In the genomic region with DNA sequence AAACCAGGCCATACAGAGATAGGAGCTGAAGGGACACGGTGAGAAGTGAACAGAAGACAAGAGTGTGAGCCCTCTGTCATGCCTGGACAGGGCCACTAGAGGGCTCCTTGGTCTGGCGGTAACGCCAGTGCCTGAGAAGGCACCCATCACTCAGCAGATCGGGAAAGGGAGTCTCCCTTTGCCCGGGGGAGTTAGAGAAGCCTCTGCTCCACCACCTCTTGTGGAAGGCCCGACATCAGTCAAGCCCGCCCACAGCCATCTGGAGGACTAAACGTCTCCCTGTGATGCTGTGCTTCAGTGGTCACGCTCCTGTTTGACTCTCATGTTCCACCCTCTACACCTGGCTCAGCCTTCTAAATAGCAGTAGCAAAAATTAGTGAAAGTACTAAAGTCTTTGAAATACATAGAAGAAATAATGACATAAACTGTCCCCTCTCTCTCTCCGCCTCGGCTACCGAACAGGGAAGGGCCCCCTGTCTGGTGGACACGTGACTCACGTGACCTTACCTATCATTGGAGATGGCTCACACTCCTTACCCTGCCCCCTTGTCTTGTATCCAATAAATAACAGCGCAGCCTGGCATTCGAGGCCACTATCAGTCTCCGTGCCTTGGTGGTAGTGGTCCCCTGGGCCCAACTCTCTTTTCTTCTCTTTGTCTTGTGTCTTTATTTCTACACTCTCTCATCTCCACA, we compare ENCODE assay signal across 8 cellular contexts.
DNase-seq lines count a peak whose midpoint lies in the region; ATAC-seq, FAIRE-seq and TF ChIP-seq lines count a peak whose summit lies in the region.

No MANE protein-coding gene starts in this region.

- CTCF ChIA-PET in CD8-positive, alpha-beta memory T cell (lab: Charles Lee), result interaction anchor here (1.0 to 1.1 kb wide), 5 partner anchors 14 to 193 kb away, joined by 3 to 8 read pairs (median 3); no protein-coding TSS in a partner anchor
- CTCF ChIA-PET in activated naive CD4-positive, alpha-beta T cell treated with anti-CD3 and anti-CD28 coated beads for 36 hours (lab: Charles Lee), result interaction anchor here (0.6 to 1.9 kb wide), 13 partner anchors 10 to 970 kb away, joined by 3 to 11 read pairs (median 3); no protein-coding TSS in a partner anchor

- no peaks in the 10 kb centered on the region for H3K4me1 ChIP-seq in CD8-positive, alpha-beta memory T cell (ENCODE audit: insufficient read depth, low read length)
- H3K4me1 ChIP-seq in right cardiac atrium (ENCODE audit: control insufficient read depth, insufficient read depth, low read length) (no peaks in the 10 kb centered on the region), spleen (peaks cover 0 to 7% (median 2%) of the 10 kb centered on the region in 6 donors)

- H3K36me3 Mint-ChIP-seq in CD8-positive, alpha-beta memory T cell, result peaks cover 0 to 12% (median 1%) of the 10 kb centered on the region in 3 donors
- H3K36me3 Mint-ChIP-seq in activated naive CD4-positive, alpha-beta T cell treated with anti-CD3 and anti-CD28 coated beads for 36 hours (ENCODE audit: low read depth), result no peaks in the 10 kb centered on the region

- in situ Hi-C loops in SK-MEL-5 (cut with HindIII; ENCODE audit: low pct_unique_long_range_greater_than_20kb, low sequenced_read_pairs), result no loop called here

- H3K4me3 Mint-ChIP-seq in CD8-positive, alpha-beta memory T cell, result peak overlapping the region in 5 of 7 donors; percentile 32 to 54 (median 41)
- peak overlapping the region; percentile 38 for H3K4me3 Mint-ChIP-seq in activated naive CD4-positive, alpha-beta T cell treated with anti-CD3 and anti-CD28 coated beads for 36 hours

- peaks cover 6% of the 10 kb centered on the region for H3K27me3 ChIP-seq in CD8-positive, alpha-beta memory T cell (ENCODE audit: insufficient read depth, low read length, poor library complexity, severe bottlenecking)
- H3K27me3 ChIP-seq in right cardiac atrium (ENCODE audit: control insufficient read depth, insufficient read depth) (no peaks in the 10 kb centered on the region), spleen (replicated peaks in 1 of 7) (peaks cover 0 to 85% (median 13%) of the 10 kb centered on the region in 7 donors)

- H3K9me3 ChIP-seq in CD8-positive, alpha-beta memory T cell (ENCODE audit: low read length), result peaks cover 3% of the 10 kb centered on the region
- H3K9me3 ChIP-seq in right cardiac atrium (ENCODE audit: control insufficient read depth, low read length), result peaks cover 1% of the 10 kb centered on the region
- H3K9me3 ChIP-seq in spleen, result peaks cover 0 to 20% (median 16%) of the 10 kb centered on the region in 8 donors

- intact Hi-C loops in activated naive CD4-positive, alpha-beta T cell treated with anti-CD3 and anti-CD28 coated beads for 36 hours (cut with micrococcal nuclease), result loop anchor here (2.0 to 5.0 kb wide), 2 partner anchors 41 to 131 kb away; no protein-coding TSS in a partner anchor
- intact Hi-C loops in right cardiac atrium (cut with DNase I), result no loop called here
- intact Hi-C loops in spleen (cut with DNase I; ENCODE audit: low total_unique reads), result no loop called here

- DNase-seq in CD8-positive, alpha-beta memory T cell, result peak; percentile 40 to 71 (median 49)
- DNase-seq in HTR-8/SVneo (ENCODE audit: insufficient read length, low spot score), result peak; percentile 24
- peak; percentile 73 for DNase-seq in SK-MEL-5 (ENCODE audit: low read depth, low spot score)
- DNase-seq in activated naive CD4-positive, alpha-beta T cell treated with anti-CD3 and anti-CD28 coated beads for 36 hours, result peak; percentile 76
- DNase-seq in right cardiac atrium, result peak; percentile 45 to 81 (median 75)
- peak; percentile 85 for DNase-seq in spleen
- DNase-seq in DMS79 (lab: John Stamatoyannopoulos, UW), result no peak

- ATAC-seq in right cardiac atrium (peak in 1 of 2 donors; percentile 48), HG03097 (IDR thresholded peaks at IDR 0.05; ENCODE audit: low FRiP score, unreplicated experiment) (no peak)

- peaks cover 6 to 21% (median 13%) of the 10 kb centered on the region in 5 donors for H3K9me3 Mint-ChIP-seq in CD8-positive, alpha-beta memory T cell
- peaks cover 8% of the 10 kb centered on the region for H3K9me3 Mint-ChIP-seq in activated naive CD4-positive, alpha-beta T cell treated with anti-CD3 and anti-CD28 coated beads for 36 hours

- no peak for TF ChIP-seq POLR2A in spleen (IDR thresholded peaks at IDR 0.05)

- H3K27ac Mint-ChIP-seq in CD8-positive, alpha-beta memory T cell, result no peak overlapping the region
- no peak overlapping the region for H3K27ac Mint-ChIP-seq in activated naive CD4-positive, alpha-beta T cell treated with anti-CD3 and anti-CD28 coated beads for 36 hours

- H3K4me1 Mint-ChIP-seq in CD8-positive, alpha-beta memory T cell, result peaks cover 7 to 13% (median 10%) of the 10 kb centered on the region in 3 donors
- peaks cover 5% of the 10 kb centered on the region for H3K4me1 Mint-ChIP-seq in activated naive CD4-positive, alpha-beta T cell treated with anti-CD3 and anti-CD28 coated beads for 36 hours (ENCODE audit: low read depth)

- 32% methylated on average over 17 of the region's 17 CpGs for WGBS in right cardiac atrium
- 30 to 36% (median 35%) methylated on average over 17 of the region's 17 CpGs for WGBS in spleen, 5 donors

- FAIRE-seq in HTR-8/SVneo (lab: Jason Lieb, UNC), result peak; percentile 90

- no peak overlapping the region for H3K27ac ChIP-seq in CD8-positive, alpha-beta memory T cell (ENCODE audit: low read depth, low read length)
- H3K27ac ChIP-seq in right cardiac atrium (ENCODE audit: low read length) (no peak overlapping the region), spleen (no peak overlapping the region)

- POLR2A ChIA-PET in CD8-positive, alpha-beta memory T cell (lab: Charles Lee), result no interaction called here

- H3K4me3 ChIP-seq in CD8-positive, alpha-beta memory T cell (ENCODE audit: low read length), result no peak overlapping the region
- H3K4me3 ChIP-seq in right cardiac atrium (ENCODE audit: low read length), result no peak overlapping the region
- peak overlapping the region in 1 of 8 donors; percentile 19 for H3K4me3 ChIP-seq in spleen

- H3K36me3 ChIP-seq in CD8-positive, alpha-beta memory T cell (ENCODE audit: insufficient read depth, low read length), result no peaks in the 10 kb centered on the region
- H3K36me3 ChIP-seq in spleen, result no peaks in the 10 kb centered on the region

- H3K27me3 Mint-ChIP-seq in CD8-positive, alpha-beta memory T cell, result peaks cover 27 to 74% of the 10 kb centered on the region in 2 donors
- H3K27me3 Mint-ChIP-seq in activated naive CD4-positive, alpha-beta T cell treated with anti-CD3 and anti-CD28 coated beads for 36 hours (ENCODE audit: low read depth), result peaks cover 23% of the 10 kb centered on the region

- peak; percentile 22 to 89 (median 74) for TF ChIP-seq CTCF in spleen (IDR thresholded peaks at IDR 0.05 in 8 of 11, conservative IDR thresholded peaks at IDR 0.05 in 3 of 11)
